In genomic region chr5:148290271-148291195, GRCh38 we compare ENCODE assay signal across 9 cellular contexts. TPM values are rescaled to one million over a fixed set of nuclear protein-coding genes. Genes with fewer than 3 reads are reported as not detected.
A peak's percentile ranks its signal among the peaks of the same experiment; 100 is the strongest.
DNase-seq lines count a peak whose midpoint lies in the region; ATAC-seq and TF ChIP-seq lines count a peak whose summit lies in the region.
"Had no signal": no experiment of that assay in that cellular context is flagged by ENCODE, and none has a peak within 500 bp of the region (broad histone marks: within the 10 kb centered on the region; RNA-seq: fewer than 3 reads in every experiment).

No MANE protein-coding gene starts in this region.

- H3K27ac ChIP-seq in tibial artery (no peak overlapping the region), ascending aorta (no peak overlapping the region)
- H3K27ac ChIP-seq: epithelial cell of prostate had no signal

- TF ChIP-seq CTCF in tibial artery (IDR thresholded peaks at IDR 0.05): no peak
- peak in 1 of 3 experiments; percentile 14 for TF ChIP-seq CTCF in ascending aorta (IDR thresholded peaks at IDR 0.05)

- no peak for ATAC-seq in GM18520 (IDR thresholded peaks at IDR 0.05; ENCODE audit: unreplicated experiment)

- H3K27me3 ChIP-seq in tibial artery: no peaks in the 10 kb centered on the region
- H3K27me3 ChIP-seq in ascending aorta: no peaks in the 10 kb centered on the region

- H3K4me3 ChIP-seq in tibial artery: no peak overlapping the region
- H3K4me3 ChIP-seq in ascending aorta: no peak overlapping the region

- in situ Hi-C loops in SK-MEL-5 (cut with HindIII; ENCODE audit: low pct_unique_long_range_greater_than_20kb, low sequenced_read_pairs): no loop called here

- DNase-seq in DMS53 treated with DMSO at 0.1 percent for 48 hours (lab: John Stamatoyannopoulos, UW; ENCODE audit: unreplicated experiment) (peak; percentile 34), HT-29 (ENCODE audit: low spot score) (peak; percentile 35), SK-MEL-5 (ENCODE audit: low read depth, low spot score) (peak; percentile 51), iPS-NIHi11 (ENCODE audit: low spot score) (peak; percentile 20), glomerular visceral epithelial cell (ENCODE audit: extremely low spot score) (no peak), tibial artery (no peak), ascending aorta (ENCODE audit: low spot score in 2 of 2) (no peak)

- H3K36me3 ChIP-seq in tibial artery (no peaks in the 10 kb centered on the region), ascending aorta (no peaks in the 10 kb centered on the region)

- H3K9me3 ChIP-seq in tibial artery: no peaks in the 10 kb centered on the region
- no peaks in the 10 kb centered on the region for H3K9me3 ChIP-seq in ascending aorta

- H3K4me1 ChIP-seq in tibial artery: no peaks in the 10 kb centered on the region
- H3K4me1 ChIP-seq in ascending aorta: no peaks in the 10 kb centered on the region

- intact Hi-C loops in tibial artery (cut with DNase I; ENCODE audit: low total_unique reads): no loop called here
- intact Hi-C loops in ascending aorta (cut with DNase I): no loop called here

RNA-seq across cellular contexts. Expression of gene SPINK7, which starts 21.7 kb away (rescaled TPM):
- total RNA-seq in HT-29 (2014; rRNA removed; shearing (Covaris generic)): not detected in 2 replicates
- total RNA-seq in SK-MEL-5 (2014; rRNA removed; shearing (Covaris generic)): not detected in 2 replicates
- not detected in 2 replicates for polyA plus RNA-seq in SK-MEL-5 (2015; cell fraction: cytosol; rRNA removed)
- not detected in 2 replicates for polyA plus RNA-seq in SK-MEL-5 (2015; cell fraction: nucleus; rRNA removed)
- not detected for total RNA-seq in ascending aorta

RNA-seq across cellular contexts. Expression of gene SPINK13, which starts 21.9 kb away (rescaled TPM):
- total RNA-seq in HT-29 (2014; rRNA removed; shearing (Covaris generic)): not detected in 2 replicates
- total RNA-seq in SK-MEL-5 (2014; rRNA removed; shearing (Covaris generic)): 0.50 TPM in 1 of 2 replicates, not detected in the other
- polyA plus RNA-seq in SK-MEL-5 (2015; cell fraction: cytosol; rRNA removed): not detected in 2 replicates
- polyA plus RNA-seq in SK-MEL-5 (2015; cell fraction: nucleus; rRNA removed): 0.27 and 4.6 TPM in 2 replicates
- total RNA-seq in ascending aorta: not detected

RNA-seq across cellular contexts. Expression of gene SPINK9, which starts 44.8 kb away (rescaled TPM):
- not detected in 2 replicates for total RNA-seq in HT-29 (2014; rRNA removed; shearing (Covaris generic))
- total RNA-seq in SK-MEL-5 (2014; rRNA removed; shearing (Covaris generic)): not detected in 2 replicates
- not detected in 2 replicates for polyA plus RNA-seq in SK-MEL-5 (2015; cell fraction: cytosol; rRNA removed)
- not detected in 2 replicates for polyA plus RNA-seq in SK-MEL-5 (2015; cell fraction: nucleus; rRNA removed)
- not detected for total RNA-seq in ascending aorta

RNA-seq across cellular contexts. Expression of gene MARCOL, which starts 52.2 kb away (rescaled TPM):
- not detected in 2 replicates for total RNA-seq in HT-29 (2014; rRNA removed; shearing (Covaris generic))
- 0.16 TPM in 1 of 2 replicates, not detected in the other for total RNA-seq in SK-MEL-5 (2014; rRNA removed; shearing (Covaris generic))
- 0.08 and 0.26 TPM in 2 replicates for polyA plus RNA-seq in SK-MEL-5 (2015; cell fraction: cytosol; rRNA removed)
- 5.8 and 11.1 TPM in 2 replicates for polyA plus RNA-seq in SK-MEL-5 (2015; cell fraction: nucleus; rRNA removed)
- total RNA-seq in ascending aorta: not detected

Comparison
In these comparisons a context has a peak if more than half of its experiments do, and no peak if none do; other contexts are left out.
1. DNase-seq: peak in DMS53 treated with DMSO at 0.1 percent for 48 hours (single experiment), HT-29 (single experiment), SK-MEL-5 (single experiment) and iPS-NIHi11 (single experiment); none in glomerular visceral epithelial cell (single experiment), tibial artery (0 of 2) and ascending aorta (0 of 2).